In genomic region chr21:39325458-39325857, GRCh38 we compare ENCODE assay signal across 9 cellular contexts.
"Had no signal": no experiment of that assay in that cellular context is flagged by ENCODE, and none has a peak within 500 bp of the region (broad histone marks: within the 10 kb centered on the region; RNA-seq: fewer than 3 reads in every experiment).

No MANE protein-coding gene starts in this region.

- H3K9me3 ChIP-seq: HAP-1 had no signal

- H3K27ac ChIP-seq: GM23248 had no signal

- DNase-seq: GM23248, GOT3, H7, H9, HCEC 1CT, HFFc6 had no signal

- H3K4me3 ChIP-seq: GM23248, GM23338, HAP-1 had no signal

- H2AFZ ChIP-seq: GM23248, GM23338 had no signal

- H3K9me3 Mint-ChIP-seq: HFFc6 had no signal

- H3K36me3 ChIP-seq: HAP-1 had no signal

- H3K27ac Mint-ChIP-seq: GM23338, H9, HFFc6 had no signal

- ATAC-seq: GM23338, HCT116 had no signal

- H3K9ac ChIP-seq: GM23248 had no signal

- H3K4me2 ChIP-seq: GM23338 had no signal

- H3K4me3 Mint-ChIP-seq: GM23338, H9, HFFc6 had no signal
